8 cellular contexts compared by ENCODE assay signal in genomic region chr18:8607776-8608682, GRCh38. TPM values are rescaled to one million over a fixed set of nuclear protein-coding genes. Genes with fewer than 3 reads are reported as not detected.
DNase-seq lines count a peak whose midpoint lies in the region; ATAC-seq, FAIRE-seq and TF ChIP-seq lines count a peak whose summit lies in the region.

No MANE protein-coding gene starts in this region.

- DNase-seq in GM12892 (ENCODE audit: insufficient read length) (no peak), caudate nucleus (lab: John Stamatoyannopoulos, UW) (no peak), myocyte (ENCODE audit: low read depth) (peak; percentile 61), NCI-H2196 (lab: John Stamatoyannopoulos, UW; ENCODE audit: unreplicated experiment) (no peak), putamen (ENCODE audit: low spot score) (no peak)

- peak; percentile 53 for FAIRE-seq in GM12892 (lab: Jason Lieb, UNC)

- peak; percentile 30 for ATAC-seq in HG03432 (IDR thresholded peaks at IDR 0.05; ENCODE audit: unreplicated experiment)
- no peak for ATAC-seq in GM18907 (IDR thresholded peaks at IDR 0.05; ENCODE audit: unreplicated experiment)
- ATAC-seq in GM19351 (IDR thresholded peaks at IDR 0.05; ENCODE audit: unreplicated experiment), result no peak

- H3K27ac ChIP-seq in caudate nucleus (ENCODE audit: low read depth, low read length), result peak overlapping the region; percentile 67

- TF ChIP-seq POLR2A in GM12892 (IDR thresholded peaks at IDR 0.05; ENCODE audit: low read depth, low read length), result no peak

RNA-seq across cellular contexts. Expression of gene RAB12, which starts 1.2 kb away (rescaled TPM):
- 14.6 TPM for polyA plus RNA-seq in GM12892 (2012; ENCODE audit: missing spikeins)
- total RNA-seq in myocyte, result 97.9 and 98.4 TPM in 2 replicates
- polyA plus RNA-seq in myocyte (2012), result 46.1 TPM
